ENCODE assay signal across 1 cellular context in the genomic region with DNA sequence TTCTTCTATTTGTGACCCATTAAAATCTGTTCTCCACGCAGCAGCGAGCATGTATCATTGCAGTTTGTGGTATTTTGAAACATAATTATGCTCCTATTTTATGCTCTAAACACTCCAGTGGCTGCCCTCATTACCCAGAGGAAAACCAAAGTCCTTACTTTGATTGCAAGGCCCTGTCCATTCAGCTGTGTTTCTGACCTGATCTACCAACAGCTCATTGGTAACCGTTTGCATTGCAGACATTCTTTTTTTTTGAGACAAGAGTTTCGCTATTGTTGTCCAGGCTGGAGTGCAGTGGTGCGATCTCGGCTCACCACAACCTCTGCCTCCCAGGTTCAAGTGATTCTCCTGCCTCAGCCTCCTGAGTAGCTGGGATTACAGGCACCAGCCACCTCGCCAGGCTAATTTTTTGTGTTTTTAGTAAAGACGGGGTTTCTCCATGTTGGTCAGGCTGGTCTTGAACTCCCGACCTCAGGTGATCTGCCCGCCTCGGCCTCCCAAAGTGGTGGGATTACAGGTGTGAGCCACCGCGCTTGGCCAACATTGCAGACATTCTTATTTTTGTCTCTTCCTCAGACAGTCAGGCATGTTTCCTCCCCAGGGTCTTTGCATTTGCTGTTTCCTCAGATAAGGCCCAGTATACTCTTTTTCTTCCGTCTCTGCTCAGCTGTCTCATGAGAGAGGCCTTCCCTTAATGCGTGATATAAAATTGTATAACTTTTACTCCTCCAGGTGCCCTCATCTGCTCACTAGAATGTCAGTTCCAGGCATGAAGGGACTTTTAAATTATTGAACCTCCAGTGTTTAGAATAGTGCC.
TF ChIP-seq lines count a peak whose summit lies in the region.

No MANE protein-coding gene starts in this region.

TF ChIP-seq in endothelial cell of umbilical vein, 7 proteins besides CTCF, POLR2A, EP300 and RAD21 (continued from another document):
- no peak for TF ChIP-seq JUN (IDR thresholded peaks at IDR 0.05; ENCODE audit: borderline replicate concordance, insufficient read depth, insufficient read length, low read depth)
